Comparison of ENCODE assay signal across 8 cellular contexts in genomic region chr3:49685103-49685502, GRCh38. TPM values are rescaled to one million over a fixed set of nuclear protein-coding genes. Genes with fewer than 3 reads are reported as not detected.
DNase-seq lines count a peak whose midpoint lies in the region; ATAC-seq and TF ChIP-seq lines count a peak whose summit lies in the region.
"Not testable (repeated sequence)": the region's sequence is repeated elsewhere in the genome, so short reads cannot be mapped to it uniquely, and the experiment has no call there.
"Had no signal": no experiment of that assay in that cellular context is flagged by ENCODE, and none has a peak within 500 bp of the region (broad histone marks: within the 10 kb centered on the region; RNA-seq: fewer than 3 reads in every experiment).

No MANE protein-coding gene starts in this region.

- H3K27ac ChIP-seq in CD4-positive, alpha-beta T cell (ENCODE audit: low read depth, low read length); endodermal cell (ENCODE audit: low read depth, low read length); naive thymus-derived CD4-positive, alpha-beta T cell (ENCODE audit: low read depth, low read length): not testable (repeated sequence)

- peak overlapping the region; percentile 25 for H3K4me3 Mint-ChIP-seq in CD4-positive, alpha-beta T cell
- H3K4me3 Mint-ChIP-seq in T-helper 17 cell (peak overlapping the region; percentile 21), endodermal cell (peak overlapping the region; percentile 65), neural crest cell (peak overlapping the region; percentile 49), type B pancreatic cell (peak overlapping the region; percentile 52)
- H3K4me3 Mint-ChIP-seq in activated naive CD8-positive, alpha-beta T cell = peak overlapping the region; percentile 52
- H3K4me3 Mint-ChIP-seq in naive thymus-derived CD4-positive, alpha-beta T cell = peak overlapping the region in 6 of 10 donors; percentile 14 to 99 (median 44)

- CTCF ChIA-PET in CD4-positive, alpha-beta T cell (lab: Charles Lee); naive thymus-derived CD4-positive, alpha-beta T cell (lab: Charles Lee): not testable (repeated sequence)

- WGBS in endodermal cell (ENCODE audit: insufficient coverage in 1 of 2, insufficient read length in 1 of 2), 2 experiments = 99 to 100% methylated on average over 1 to 10 of the region's 10 CpGs

- H3K36me3 ChIP-seq in endodermal cell (ENCODE audit: control insufficient read depth, insufficient read depth, low read length) = peaks cover 37% of the 10 kb centered on the region
- H3K36me3 ChIP-seq in naive thymus-derived CD4-positive, alpha-beta T cell (ENCODE audit: control insufficient read depth in 2 of 3, insufficient read depth in 3 of 3, low read length in 3 of 3) = peaks cover 0 to 46% (median 14%) of the 10 kb centered on the region in 3 experiments

- not testable (repeated sequence) for H3K9me3 ChIP-seq in CD4-positive, alpha-beta T cell (ENCODE audit: control insufficient read depth, low read length); T-helper 17 cell (ENCODE audit: control insufficient read depth, low read length, poor library complexity, severe bottlenecking); endodermal cell (ENCODE audit: control insufficient read depth, low read length); naive thymus-derived CD4-positive, alpha-beta T cell (ENCODE audit: control insufficient read depth in 2 of 3, low read length in 3 of 3)

- H3K4me3 ChIP-seq in endodermal cell (ENCODE audit: low read length); naive thymus-derived CD4-positive, alpha-beta T cell (ENCODE audit: low read length): not testable (repeated sequence)

- H3K27ac Mint-ChIP-seq in CD4-positive, alpha-beta T cell; T-helper 17 cell; activated naive CD8-positive, alpha-beta T cell; endodermal cell; naive thymus-derived CD4-positive, alpha-beta T cell; neural crest cell (ENCODE audit: unreplicated experiment); type B pancreatic cell: not testable (repeated sequence)

- not testable (repeated sequence) for H3K27me3 Mint-ChIP-seq in CD4-positive, alpha-beta T cell; T-helper 17 cell; activated naive CD8-positive, alpha-beta T cell; endodermal cell (ENCODE audit: insufficient read depth); naive thymus-derived CD4-positive, alpha-beta T cell; type B pancreatic cell
- peaks cover 18% of the 10 kb centered on the region for H3K27me3 Mint-ChIP-seq in neural crest cell (ENCODE audit: low read depth)

- not testable (repeated sequence) for ATAC-seq in CD4-positive, alpha-beta T cell (ENCODE audit: poor library complexity); T-helper 17 cell; naive thymus-derived CD4-positive, alpha-beta T cell

- H3K9ac ChIP-seq in endodermal cell (ENCODE audit: extremely low read depth, low read length, poor library complexity, severe bottlenecking) = not testable (repeated sequence)

- not testable (repeated sequence) for H3K9me3 Mint-ChIP-seq in CD4-positive, alpha-beta T cell; activated naive CD8-positive, alpha-beta T cell (ENCODE audit: low read depth); endodermal cell; naive thymus-derived CD4-positive, alpha-beta T cell; neural crest cell; type B pancreatic cell

- peaks cover 41% of the 10 kb centered on the region for H3K36me3 Mint-ChIP-seq in CD4-positive, alpha-beta T cell (ENCODE audit: low read depth)
- not testable (repeated sequence) for H3K36me3 Mint-ChIP-seq in T-helper 17 cell (ENCODE audit: low read depth); activated naive CD8-positive, alpha-beta T cell; naive thymus-derived CD4-positive, alpha-beta T cell; neural crest cell (ENCODE audit: low read depth); type B pancreatic cell
- peaks cover 28% of the 10 kb centered on the region for H3K36me3 Mint-ChIP-seq in endodermal cell (ENCODE audit: low read depth)

- peaks cover 19% of the 10 kb centered on the region for H3K4me1 Mint-ChIP-seq in CD4-positive, alpha-beta T cell (ENCODE audit: low read depth)
- peaks cover 17% of the 10 kb centered on the region for H3K4me1 Mint-ChIP-seq in T-helper 17 cell
- peaks cover 16% of the 10 kb centered on the region for H3K4me1 Mint-ChIP-seq in activated naive CD8-positive, alpha-beta T cell (ENCODE audit: low read depth)
- H3K4me1 Mint-ChIP-seq in endodermal cell = peaks cover 16% of the 10 kb centered on the region
- H3K4me1 Mint-ChIP-seq in naive thymus-derived CD4-positive, alpha-beta T cell = peaks cover 9 to 27% (median 16%) of the 10 kb centered on the region in 7 donors
- H3K4me1 Mint-ChIP-seq in neural crest cell = peaks cover 20% of the 10 kb centered on the region
- H3K4me1 Mint-ChIP-seq in type B pancreatic cell (ENCODE audit: unreplicated experiment) = not testable (repeated sequence)

- H3K4me1 ChIP-seq in endodermal cell (ENCODE audit: control insufficient read depth, insufficient read depth, low read length); naive thymus-derived CD4-positive, alpha-beta T cell (ENCODE audit: control insufficient read depth in 2 of 2, insufficient read depth in 2 of 2, low read length in 2 of 2): not testable (repeated sequence)

- TF ChIP-seq CTCF in CD4-positive, alpha-beta T cell (IDR thresholded peaks at IDR 0.05); endodermal cell (conservative IDR thresholded peaks at IDR 0.05); neural crest cell (conservative IDR thresholded peaks at IDR 0.05); type B pancreatic cell (conservative IDR thresholded peaks at IDR 0.05): not testable (repeated sequence)

- intact Hi-C loops in CD4-positive, alpha-beta T cell (cut with DNase I, micrococcal nuclease) = not testable (repeated sequence)
- intact Hi-C loops in naive thymus-derived CD4-positive, alpha-beta T cell (cut with micrococcal nuclease) = loop anchor here in 1 of 2 donors (5.0 kb wide), 1 partner anchor 37 kb away; the partner anchor contains the start of gene GMPPB

- not testable (repeated sequence) for DNase-seq in CD4-positive, alpha-beta T cell; T-helper 17 cell; endodermal cell; naive thymus-derived CD4-positive, alpha-beta T cell; neural crest cell (ENCODE audit: low read depth, low spot score); type B pancreatic cell (ENCODE audit: extremely low spot score, unreplicated experiment)

- H3K27me3 ChIP-seq in CD4-positive, alpha-beta T cell (ENCODE audit: control insufficient read depth, insufficient read depth, low read length); endodermal cell (ENCODE audit: control insufficient read depth, insufficient read depth, low read length, poor library complexity, severe bottlenecking); naive thymus-derived CD4-positive, alpha-beta T cell (ENCODE audit: control insufficient read depth in 2 of 2, insufficient read depth in 2 of 2, low read length in 2 of 2): not testable (repeated sequence)

- POLR2A ChIA-PET in CD4-positive, alpha-beta T cell (lab: Charles Lee); naive thymus-derived CD4-positive, alpha-beta T cell (lab: Charles Lee): not testable (repeated sequence)

RNA-seq across cellular contexts. Expression of gene MST1, which starts 4.2 kb away (rescaled TPM):
- total RNA-seq in CD4-positive, alpha-beta T cell = 1 to 10 TPM; 7.8 TPM
- total RNA-seq in T-helper 17 cell (10 to 100 TPM in 1 of 2 donors, 1 to 10 TPM in 1; 7.5 to 11.3 TPM), endodermal cell (10 to 100 TPM; 30.8 to 35.5 TPM), neural crest cell (15.0 and 18.1 TPM in 2 replicates), type B pancreatic cell (ENCODE audit: low replicate concordance) (25.7 and 50.7 TPM in 2 replicates)
- 21.9 TPM for polyA plus RNA-seq in endodermal cell (2013, experiment 1 of 2)
- polyA plus RNA-seq in endodermal cell (2013, experiment 2 of 2) = 17.2 TPM
- 10 to 100 TPM in 3 of 5 experiments, 1 to 10 TPM in 2; 7.9 to 12.8 (median 10.0) TPM for total RNA-seq in naive thymus-derived CD4-positive, alpha-beta T cell
- 1 to 10 TPM in 1 of 2 donors, under 1 TPM in 1; 0.90 to 1.0 TPM for polyA plus RNA-seq in naive thymus-derived CD4-positive, alpha-beta T cell

RNA-seq across cellular contexts. Expression of gene RNF123, which starts 4.3 kb away (rescaled TPM):
- total RNA-seq in CD4-positive, alpha-beta T cell = 10 to 100 TPM; 28.8 to 29.7 TPM
- total RNA-seq in T-helper 17 cell (10 to 100 TPM; 37.7 to 45.1 TPM), endodermal cell (10 to 100 TPM; 47.3 to 47.6 TPM), neural crest cell (42.4 and 44.9 TPM in 2 replicates), type B pancreatic cell (ENCODE audit: low replicate concordance) (47.2 and 49.9 TPM in 2 replicates)
- polyA plus RNA-seq in endodermal cell (2013, experiment 1 of 2) = 38.6 TPM
- 33.5 TPM for polyA plus RNA-seq in endodermal cell (2013, experiment 2 of 2)
- 10 to 100 TPM; 34.5 to 77.2 (median 50.7) TPM for total RNA-seq in naive thymus-derived CD4-positive, alpha-beta T cell
- polyA plus RNA-seq in naive thymus-derived CD4-positive, alpha-beta T cell = 10 to 100 TPM in 1 of 2 donors, 1 to 10 TPM in 1; 8.3 to 19.7 TPM

RNA-seq across cellular contexts. Expression of gene APEH, which starts 11.0 kb away (rescaled TPM):
- 10 to 100 TPM; 44.3 to 45.5 TPM for total RNA-seq in CD4-positive, alpha-beta T cell
- total RNA-seq in T-helper 17 cell = 10 to 100 TPM; 61.2 to 71.0 TPM
- 100 to 1,000 TPM; 188 to 216 TPM for total RNA-seq in endodermal cell
- 90.5 TPM for polyA plus RNA-seq in endodermal cell (2013, experiment 1 of 2)
- polyA plus RNA-seq in endodermal cell (2013, experiment 2 of 2) = 84.2 TPM
- 100 to 1,000 TPM in 2 of 5 experiments, 10 to 100 TPM in 3; 75.5 to 151 (median 99.1) TPM for total RNA-seq in naive thymus-derived CD4-positive, alpha-beta T cell
- 100 to 1,000 TPM; 103 to 151 TPM for polyA plus RNA-seq in naive thymus-derived CD4-positive, alpha-beta T cell
- 150 and 162 TPM in 2 replicates for total RNA-seq in neural crest cell
- 141 and 145 TPM in 2 replicates for total RNA-seq in type B pancreatic cell (ENCODE audit: low replicate concordance)

RNA-seq across cellular contexts. Expression of gene AMIGO3, which starts 34.4 kb away (rescaled TPM):
- 1 to 10 TPM in 1 of 2 experiments, under 1 TPM in 1; 0.82 to 1.3 TPM for total RNA-seq in CD4-positive, alpha-beta T cell
- total RNA-seq in T-helper 17 cell (under 1 TPM in 1 of 2 donors, not detected in 1; 0.99 TPM), endodermal cell (1 to 10 TPM; 1.4 to 3.0 TPM), neural crest cell (0.89 and 0.96 TPM in 2 replicates), type B pancreatic cell (ENCODE audit: low replicate concordance) (0.36 TPM in 1 of 2 replicates, not detected in the other)
- polyA plus RNA-seq in endodermal cell (2013, experiment 1 of 2) = 1.5 TPM
- polyA plus RNA-seq in endodermal cell (2013, experiment 2 of 2) = 1.7 TPM
- 1 to 10 TPM in 1 of 5 experiments, under 1 TPM in 2, not detected in 2; 0.16 to 1.8 (median 0.24) TPM for total RNA-seq in naive thymus-derived CD4-positive, alpha-beta T cell
- polyA plus RNA-seq in naive thymus-derived CD4-positive, alpha-beta T cell = under 1 TPM in 1 of 2 donors, not detected in 1; 0.58 TPM
- total RNA-seq: Caco-2 had no signal

RNA-seq across cellular contexts. Expression of gene GMPPB, which starts 38.6 kb away (rescaled TPM):
- 10 to 100 TPM; 39.0 to 41.4 TPM for total RNA-seq in CD4-positive, alpha-beta T cell
- 10 to 100 TPM; 42.9 to 61.9 TPM for total RNA-seq in T-helper 17 cell
- total RNA-seq in endodermal cell = 10 to 100 TPM; 35.5 to 38.2 TPM
- polyA plus RNA-seq in endodermal cell (2013, experiment 1 of 2) = 20.3 TPM
- 19.3 TPM for polyA plus RNA-seq in endodermal cell (2013, experiment 2 of 2)
- total RNA-seq in naive thymus-derived CD4-positive, alpha-beta T cell = 10 to 100 TPM; 38.3 to 60.4 (median 43.9) TPM
- 10 to 100 TPM; 14.9 to 18.1 TPM for polyA plus RNA-seq in naive thymus-derived CD4-positive, alpha-beta T cell
- total RNA-seq in neural crest cell = 40.1 and 46.1 TPM in 2 replicates
- 41.9 and 50.4 TPM in 2 replicates for total RNA-seq in type B pancreatic cell (ENCODE audit: low replicate concordance)
